Comparison of ENCODE assay signal across 8 cellular contexts in genomic region chr11:86456075-86456939, GRCh38.
DNase-seq lines count a peak whose midpoint lies in the region; ATAC-seq and TF ChIP-seq lines count a peak whose summit lies in the region.

No MANE protein-coding gene starts in this region.

- DNase-seq in DMS53 treated with DMSO at 0.1 percent for 48 hours (lab: John Stamatoyannopoulos, UW; ENCODE audit: unreplicated experiment) (peak; percentile 93), Peyer's patch (peak; percentile 75 to 93 (median 79)), fibroblast of the conjunctiva (ENCODE audit: low read depth) (peak; percentile 72), occipital lobe (lab: John Stamatoyannopoulos, UW) (peak; percentile 68), superior temporal gyrus (ENCODE audit: extremely low spot score) (peak; percentile 94)
- peak; percentile 89 to 90 for DNase-seq in activated T-cell treated with anti-CD3 and anti-CD28 coated beads, Interleukin-2, amount 50 U/mL, for 48 hours

- H3K4me1 ChIP-seq in Peyer's patch = peaks cover 0 to 4% (median 0%) of the 10 kb centered on the region in 4 donors

- H3K9me3 ChIP-seq in Peyer's patch = no peaks in the 10 kb centered on the region

- no peak overlapping the region for H3K4me3 ChIP-seq in Peyer's patch

- TF ChIP-seq POLR2A in Peyer's patch (IDR thresholded peaks at IDR 0.05) = no peak

- no peaks in the 10 kb centered on the region for H3K36me3 ChIP-seq in Peyer's patch

- H3K27ac ChIP-seq in Peyer's patch = peak overlapping the region in 1 of 4 donors; percentile 25

- peak; percentile 96 for TF ChIP-seq RAD21 in Ishikawa (IDR thresholded peaks at IDR 0.05; ENCODE audit: low read depth)

- H3K27me3 ChIP-seq in Peyer's patch = no peaks in the 10 kb centered on the region

- peak; percentile 75 for ATAC-seq in GM21576 (IDR thresholded peaks at IDR 0.05; ENCODE audit: unreplicated experiment)

- peak; percentile 40 to 92 (median 86) for TF ChIP-seq CTCF in Peyer's patch (IDR thresholded peaks at IDR 0.05)

- TF ChIP-seq EP300 in Ishikawa (IDR thresholded peaks at IDR 0.05; ENCODE audit: borderline replicate concordance) = no peak

TF ChIP-seq in Ishikawa, 13 proteins besides CTCF, POLR2A, EP300 and RAD21:
- TF ChIP-seq TAF1 (IDR thresholded peaks at IDR 0.05; ENCODE audit: low read depth) (no peak), MAX (IDR thresholded peaks at IDR 0.05) (no peak), TCF12 (IDR thresholded peaks at IDR 0.05; ENCODE audit: low read depth) (no peak), NFIC (IDR thresholded peaks at IDR 0.05) (no peak), YY1 (IDR thresholded peaks at IDR 0.05; ENCODE audit: low read depth) (0 out of 2 replicates have a peak, but pooled peaks have one; percentile 26), EGR1 (IDR thresholded peaks at IDR 0.05) (no peak), FOXM1 (IDR thresholded peaks at IDR 0.05; ENCODE audit: borderline replicate concordance, low read depth) (no peak; the same call in 1 of the 2 replicates), CEBPB (IDR thresholded peaks at IDR 0.05) (peak; percentile 52; the same call in 1 of the 2 replicates), CREB1 (IDR thresholded peaks at IDR 0.05; ENCODE audit: low read depth) (no peak)
